8 cellular contexts compared by ENCODE assay signal in the genomic region with DNA sequence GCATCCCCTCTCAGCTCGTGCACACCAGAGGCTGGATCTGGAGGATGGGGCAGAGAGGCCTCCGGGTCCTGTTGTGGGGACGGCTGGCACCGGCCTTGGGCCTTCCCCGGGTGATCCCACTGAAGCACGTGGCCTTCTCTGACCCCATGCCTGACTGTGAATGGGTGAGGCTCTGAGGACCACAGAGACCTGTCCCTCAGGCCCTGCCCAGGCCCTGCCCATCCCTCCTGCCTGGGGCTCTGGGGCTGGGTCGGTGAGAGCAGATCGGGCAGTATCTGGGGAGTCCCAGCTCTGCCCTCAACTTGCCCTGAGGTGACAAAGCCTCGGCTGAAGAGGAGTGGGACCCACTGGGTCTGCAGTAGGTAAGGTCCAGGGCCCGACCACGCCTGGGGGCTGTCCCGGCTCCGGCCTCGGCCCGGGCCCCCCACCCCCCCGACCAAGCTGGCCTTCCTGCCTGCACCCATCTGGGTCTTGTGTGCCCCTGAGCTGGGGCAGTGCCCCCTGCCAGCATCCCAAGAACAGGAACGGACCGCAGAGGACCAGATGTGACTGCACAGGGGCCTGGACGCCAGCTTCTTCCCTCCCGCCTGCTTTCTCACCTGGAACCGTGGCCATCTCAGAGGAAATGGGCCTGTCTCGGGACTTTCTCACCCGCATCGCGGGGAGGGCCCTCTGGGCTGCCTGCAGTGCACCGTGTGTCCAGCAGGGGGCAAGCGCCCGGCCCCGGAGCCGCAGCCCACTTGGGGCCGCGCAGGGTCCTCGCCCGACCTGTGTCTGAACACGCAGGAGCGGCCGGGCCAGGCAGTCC.
A peak's percentile ranks its signal among the peaks of the same experiment; 100 is the strongest.
DNase-seq lines count a peak whose midpoint lies in the region; ATAC-seq and TF ChIP-seq lines count a peak whose summit lies in the region.
"Not testable (repeated sequence)": the region's sequence is repeated elsewhere in the genome, so short reads cannot be mapped to it uniquely, and the experiment has no call there.

No MANE protein-coding gene starts in this region.

- H3K9me3 ChIP-seq in thoracic aorta, result not testable (repeated sequence)

- CTCF ChIA-PET in Calu3 (lab: Charles Lee), result interaction anchor here (0.8 kb wide), 1 partner anchor 18 kb away, joined by 3 read pairs; no protein-coding TSS in a partner anchor

- H3K4me1 Mint-ChIP-seq in Calu3 (ENCODE audit: low read depth, unreplicated experiment); activated naive CD8-positive, alpha-beta T cell treated with anti-CD3 and anti-CD28 coated beads for 36 hours; memory B cell: not testable (repeated sequence)

- H3K4me1 ChIP-seq in thoracic aorta (ENCODE audit: control insufficient read depth in 1 of 2, low read depth in 2 of 2), result not testable (repeated sequence)

- ATAC-seq in GM19372 (IDR thresholded peaks at IDR 0.05; ENCODE audit: low read depth, unreplicated experiment) (peak; percentile 94), HG03103 (IDR thresholded peaks at IDR 0.05; ENCODE audit: low read depth, unreplicated experiment) (peak; percentile 81), memory B cell (ENCODE audit: low read depth) (peak; percentile 47), thoracic aorta (ENCODE audit: insufficient number of reproducible peaks, low FRiP score, low read depth) (peak; percentile 43)

- not testable (repeated sequence) for BruUV-seq in Calu3 (replicated peaks; lab: Mats Ljungman, UMichigan)

- not testable (repeated sequence) for H3K9me3 Mint-ChIP-seq in Calu3 (ENCODE audit: low read depth, unreplicated experiment); activated naive CD8-positive, alpha-beta T cell treated with anti-CD3 and anti-CD28 coated beads for 36 hours; memory B cell

- intact Hi-C loops in Calu3 (cut with micrococcal nuclease; ENCODE audit: unreplicated experiment), result not testable (repeated sequence)

- H3K27ac Mint-ChIP-seq in Calu3 (ENCODE audit: unreplicated experiment); activated naive CD8-positive, alpha-beta T cell treated with anti-CD3 and anti-CD28 coated beads for 36 hours; memory B cell: not testable (repeated sequence)

- H3K4me3 Mint-ChIP-seq in Calu3 (ENCODE audit: low read depth, unreplicated experiment), result peak overlapping the region; percentile 56
- H3K4me3 Mint-ChIP-seq in activated naive CD8-positive, alpha-beta T cell treated with anti-CD3 and anti-CD28 coated beads for 36 hours; memory B cell: not testable (repeated sequence)

- H3K36me3 ChIP-seq in thoracic aorta, result not testable (repeated sequence)

- H3K27ac ChIP-seq in thoracic aorta, result not testable (repeated sequence)

- H3K27me3 ChIP-seq in thoracic aorta (replicated peaks; ENCODE audit: insufficient read depth), result not testable (repeated sequence)

- H3K27me3 Mint-ChIP-seq in Calu3 (ENCODE audit: unreplicated experiment); memory B cell: not testable (repeated sequence)
- peaks cover 16% of the 10 kb centered on the region for H3K27me3 Mint-ChIP-seq in activated naive CD8-positive, alpha-beta T cell treated with anti-CD3 and anti-CD28 coated beads for 36 hours

- DNase-seq in Calu3 (peak; percentile 35), OCI-M1 (lab: John Stamatoyannopoulos, UW) (peak; percentile 31), memory B cell (ENCODE audit: low spot score in 2 of 2) (peak; percentile 6 to 13)
- DNase-seq in activated naive CD8-positive, alpha-beta T cell treated with anti-CD3 and anti-CD28 coated beads for 36 hours, result peak; percentile 10
- not testable (repeated sequence) for DNase-seq in fibroblast of the aortic adventitia (ENCODE audit: low read depth); thoracic aorta (ENCODE audit: low spot score)

- not testable (repeated sequence) for H3K36me3 Mint-ChIP-seq in Calu3 (ENCODE audit: insufficient read depth, unreplicated experiment); activated naive CD8-positive, alpha-beta T cell treated with anti-CD3 and anti-CD28 coated beads for 36 hours; memory B cell

- TF ChIP-seq CTCF in Calu3 (IDR thresholded peaks at IDR 0.05; ENCODE audit: unreplicated experiment) (peak; percentile 61), fibroblast of the aortic adventitia (IDR thresholded peaks at IDR 0.05; ENCODE audit: insufficient read depth, low read length) (peak; percentile 52), thoracic aorta (IDR thresholded peaks at IDR 0.05) (peak; percentile 74)

- H3K4me3 ChIP-seq in fibroblast of the aortic adventitia (ENCODE audit: low read depth, low read length), result not testable (repeated sequence)
- H3K4me3 ChIP-seq in thoracic aorta, result peak overlapping the region; percentile 64

Comparison
In these comparisons a context has a peak if more than half of its experiments do, and no peak if none do; other contexts are left out.
1. ATAC-seq: peak in every context shown above with its lines; median percentile 94 in GM19372; 81 in HG03103; 47 in memory B cell; 43 in thoracic aorta.